In the genomic region with DNA sequence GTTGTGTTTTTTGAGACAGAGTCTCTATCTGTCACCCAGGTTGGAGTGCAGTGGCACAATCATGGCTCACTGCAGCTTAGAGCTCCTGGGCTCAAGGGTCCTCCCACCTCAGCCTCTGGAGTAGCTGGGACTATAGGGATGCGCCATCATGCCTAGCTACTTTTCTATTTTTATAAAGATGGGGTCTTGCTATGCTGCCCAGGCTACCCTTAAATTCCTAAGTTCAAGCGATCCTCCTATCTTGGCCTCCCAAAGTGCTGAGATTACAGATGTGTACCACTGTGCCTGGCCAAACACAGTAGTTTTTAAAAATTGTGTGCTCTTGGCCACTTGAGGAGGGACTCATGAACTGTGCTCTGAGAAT, we compare ENCODE assay signal across 9 cellular contexts. TPM values are rescaled to one million over a fixed set of nuclear protein-coding genes. Genes with fewer than 3 reads are reported as not detected.
DNase-seq lines count a peak whose midpoint lies in the region; ATAC-seq, FAIRE-seq and TF ChIP-seq lines count a peak whose summit lies in the region.
"Had no signal": no experiment of that assay in that cellular context is flagged by ENCODE, and none has a peak within 500 bp of the region (broad histone marks: within the 10 kb centered on the region; RNA-seq: fewer than 3 reads in every experiment).

No MANE protein-coding gene starts in this region.

- in situ Hi-C loops in GM12878 (cut with MboI), result no loop called here

- no peaks in the 10 kb centered on the region for H3K36me3 ChIP-seq in breast epithelium
- H3K36me3 ChIP-seq in GM12878 (ENCODE audit: control insufficient read depth in 2 of 2, insufficient read depth in 2 of 2, low read length in 1 of 2), result no peaks in the 10 kb centered on the region
- no peaks in the 10 kb centered on the region for H3K36me3 ChIP-seq in urinary bladder (ENCODE audit: insufficient read depth)
- no peaks in the 10 kb centered on the region for H3K36me3 ChIP-seq in ovary

- no peak for DNase-seq in breast epithelium (ENCODE audit: low spot score in 2 of 2)
- DNase-seq in MCF 10A (ENCODE audit: unreplicated experiment), result no peak
- DNase-seq in GM12878 (ENCODE audit: low read depth, low spot score), result no peak
- no peak for DNase-seq in mesothelial cell of epicardium (ENCODE audit: low spot score in 2 of 2, unreplicated experiment in 2 of 2)
- no peak for DNase-seq in RCC 7860 (ENCODE audit: low spot score)
- DNase-seq in ovary, result no peak

- no peak overlapping the region for H2AFZ ChIP-seq in GM12878 (ENCODE audit: control insufficient read depth, low read depth, low read length)

- H3K9me3 Mint-ChIP-seq in MCF 10A (ENCODE audit: unreplicated experiment) (no peaks in the 10 kb centered on the region), mesothelial cell of epicardium (no peaks in the 10 kb centered on the region)

- no TSS peak for BruUV-seq in MCF 10A (replicated peaks; lab: Mats Ljungman, UMichigan)
- no TSS peak for BruUV-seq in GM12878 (replicated peaks; lab: Mats Ljungman, UMichigan)

- H3K4me1 ChIP-seq in breast epithelium (peaks cover 3 to 11% of the 10 kb centered on the region in 2 donors), GM12878 (ENCODE audit: control insufficient read depth, insufficient read depth, low read length) (no peaks in the 10 kb centered on the region; the same call in 1 of the 2 replicates), urinary bladder (ENCODE audit: insufficient read depth) (no peaks in the 10 kb centered on the region), ovary (ENCODE audit: insufficient read depth) (peaks cover 9% of the 10 kb centered on the region)

- no peak for TF ChIP-seq CTCF in breast epithelium (IDR thresholded peaks at IDR 0.05)
- TF ChIP-seq CTCF in MCF 10A (IDR thresholded peaks at IDR 0.05; ENCODE audit: unreplicated experiment), result no peak
- TF ChIP-seq CTCF in GM12878 (IDR thresholded peaks at IDR 0.05 in 2 of 3, conservative IDR thresholded peaks at IDR 0.05 in 1 of 3; ENCODE audit: control insufficient read depth in 2 of 3, extremely low read depth in 1 of 3, insufficient read depth in 1 of 3, low read depth in 3 of 3, low read length in 3 of 3), result no peak
- no peak for TF ChIP-seq CTCF in mesothelial cell of epicardium (IDR thresholded peaks at IDR 0.05; ENCODE audit: unreplicated experiment)
- no peak for TF ChIP-seq CTCF in ovary (IDR thresholded peaks at IDR 0.05)

- H3K4me2 ChIP-seq in GM12878 (ENCODE audit: control insufficient read depth, insufficient read depth), result peak overlapping the region; percentile 93; the same call in 1 of the 2 replicates

- no peak for TF ChIP-seq EP300 in GM12878 (IDR thresholded peaks at IDR 0.05; ENCODE audit: borderline replicate concordance in 1 of 2, control insufficient read depth in 1 of 2, low read depth in 2 of 2, low read length in 2 of 2)
- TF ChIP-seq EP300 in ovary (IDR thresholded peaks at IDR 0.05), result no peak

- H3K9ac ChIP-seq in GM12878 (ENCODE audit: control insufficient read depth, insufficient read depth, low read length), result no peak overlapping the region

- H3K27ac Mint-ChIP-seq in MCF 10A (ENCODE audit: low read depth, unreplicated experiment) (no peak overlapping the region), mesothelial cell of epicardium (no peak overlapping the region)

- 46% methylated on average over 2 of the region's 2 CpGs for WGBS in GM12878 (ENCODE audit: insufficient coverage, insufficient replicate concordance, low lambda C conversion rate, missing lambda C conversion rate)
- 93% methylated on average over 2 of the region's 2 CpGs for WGBS in urinary bladder
- 94 to 96% (median 95%) methylated on average over 2 of the region's 2 CpGs for WGBS in ovary, 3 donors

- CTCF ChIA-PET in MCF 10A (lab: Yijun Ruan, JAX) (interaction anchor here (0.5 kb wide), 2 partner anchors 10 to 101 kb away, joined by 3 to 4 read pairs; no protein-coding TSS in a partner anchor), GM12878 (lab: Yijun Ruan, JAX) (no interaction called here)

- SMC1A ChIA-PET in GM12878 (lab: Charles Lee; ENCODE audit: uncharacterized antibody, unreplicated experiment), result interaction anchor here (0.7 kb wide), 1 partner anchor 25 kb away, joined by 3 read pairs; no protein-coding TSS in a partner anchor

- FAIRE-seq in GM12878 (lab: Jason Lieb, UNC), result no peak
- no peak for FAIRE-seq in RCC 7860 (lab: Jason Lieb, UNC)

- no peaks in the 10 kb centered on the region for H3K79me2 ChIP-seq in GM12878 (ENCODE audit: control insufficient read depth, insufficient read depth, low read length)

- H3K27me3 ChIP-seq in breast epithelium (peaks cover 0 to 70% of the 10 kb centered on the region in 2 donors), GM12878 (replicated peaks in 1 of 2; ENCODE audit: control insufficient read depth in 2 of 2, insufficient read depth in 2 of 2, low read length in 1 of 2) (peaks cover 19 to 24% of the 10 kb centered on the region in 2 experiments), ovary (peaks cover 2% of the 10 kb centered on the region)

- H3K9me3 ChIP-seq in breast epithelium (no peaks in the 10 kb centered on the region), GM12878 (replicated peaks; ENCODE audit: control insufficient read depth, insufficient read depth, low read length) (no peaks in the 10 kb centered on the region), ovary (no peaks in the 10 kb centered on the region)

- no peak overlapping the region for H3K27ac ChIP-seq in breast epithelium
- no peak overlapping the region for H3K27ac ChIP-seq in GM12878 (ENCODE audit: control insufficient read depth, insufficient read depth)
- H3K27ac ChIP-seq in urinary bladder (ENCODE audit: low read depth), result no peak overlapping the region
- H3K27ac ChIP-seq in ovary, result no peak overlapping the region

- H4K20me1 ChIP-seq in GM12878 (ENCODE audit: control insufficient read depth, insufficient read depth), result no peaks in the 10 kb centered on the region

- H3K4me3 ChIP-seq in breast epithelium (peak overlapping the region; percentile 42 to 67 (median 52)), GM12878 (peak overlapping the region; percentile 61; the same call in 1 of the 2 replicates), urinary bladder (ENCODE audit: low read depth, low read length) (peak overlapping the region; percentile 37), ovary (no peak overlapping the region)

- no peak for TF ChIP-seq RAD21 in GM12878 (IDR thresholded peaks at IDR 0.05; ENCODE audit: insufficient read depth, low read depth, low read length)

- no peak for ATAC-seq in GM12878
- ATAC-seq in HG02763 (IDR thresholded peaks at IDR 0.05; ENCODE audit: unreplicated experiment), result no peak

- peaks cover 43% of the 10 kb centered on the region for H3K27me3 Mint-ChIP-seq in MCF 10A (ENCODE audit: insufficient read depth, unreplicated experiment)
- peaks cover 95% of the 10 kb centered on the region for H3K27me3 Mint-ChIP-seq in mesothelial cell of epicardium (ENCODE audit: low read depth)

- intact Hi-C loops in breast epithelium (cut with DNase I; ENCODE audit: low total_unique reads), result no loop called here
- intact Hi-C loops in MCF 10A (cut with micrococcal nuclease), result no loop called here
- intact Hi-C loops in GM12878 (cut with micrococcal nuclease; ENCODE audit: unreplicated experiment), result no loop called here
- intact Hi-C loops in ovary (cut with DNase I), result no loop called here

- RAD21 ChIA-PET in GM12878 (lab: Charles Lee; ENCODE audit: unreplicated experiment), result no interaction called here

- no peak overlapping the region for H3K4me3 Mint-ChIP-seq in MCF 10A (ENCODE audit: unreplicated experiment)
- peak overlapping the region; percentile 54 for H3K4me3 Mint-ChIP-seq in mesothelial cell of epicardium

- H3K4me1 Mint-ChIP-seq in MCF 10A (ENCODE audit: insufficient read depth, unreplicated experiment), result peaks cover 8% of the 10 kb centered on the region
- peaks cover 6% of the 10 kb centered on the region for H3K4me1 Mint-ChIP-seq in mesothelial cell of epicardium

- H3K36me3 Mint-ChIP-seq in MCF 10A (ENCODE audit: insufficient read depth, unreplicated experiment) (no peaks in the 10 kb centered on the region), mesothelial cell of epicardium (no peaks in the 10 kb centered on the region)

- no peak for TF ChIP-seq POLR2A in breast epithelium (IDR thresholded peaks at IDR 0.05)
- TF ChIP-seq POLR2A in GM12878 (IDR thresholded peaks at IDR 0.05; ENCODE audit: low read depth, low read length), result no peak
- TF ChIP-seq POLR2A in ovary (IDR thresholded peaks at IDR 0.05), result no peak

- POLR2A ChIA-PET in MCF 10A (lab: Yijun Ruan, JAX) (no interaction called here), GM12878 (lab: Charles Lee) (no interaction called here)

RNA-seq across cellular contexts. Expression of gene TLX1, which starts 10.6 kb away (rescaled TPM):
- total RNA-seq in breast epithelium (not detected), MCF 10A (2022) (not detected in 2 replicates), GM12878 (2014; rRNA removed) (not detected in 2 replicates), GM12878 (2014; rRNA removed; fragmentation: Illumina TruSeq; extraction: Trizol) (not detected in 2 replicates), GM12878 (2021) (not detected in 2 replicates), mesothelial cell of epicardium (not detected in 3 replicates), urinary bladder (not detected), ovary (not detected)
- not detected in 2 replicates for total RNA-seq in GM12878 (2013; cell fraction: nucleolus; rRNA removed)
- not detected for polyA plus RNA-seq in GM12878 (2011; ENCODE audit: low read depth)
- polyA plus RNA-seq in GM12878 (2011; rRNA removed) (not detected in 2 replicates), GM12878 (2014; fragmentation: Illumina TruSeq; extraction: Trizol) (not detected in 2 replicates), GM12878 (2014; fragmentation: Nextera tagmentation; extraction: Ambion mirVana) (not detected), GM12878 (2014; rRNA removed) (not detected in 2 replicates), GM12878 (2016; fragmentation: Nextera tagmentation; extraction: Ambion mirVana) (not detected), urinary bladder (not detected), ovary (not detected)
- polyA plus RNA-seq in GM12878 (2011; cell fraction: cytosol; rRNA removed), result not detected in 2 replicates
- polyA plus RNA-seq in GM12878 (2011; cell fraction: nucleus; rRNA removed), result not detected in 2 replicates
- not detected in 2 replicates for polyA plus RNA-seq in GM12878 (2012)
- polyA minus RNA-seq in GM12878 (2011; rRNA and poly(A)+ RNA removed), result 0.10 TPM in 1 of 2 replicates, not detected in the other
- not detected in 2 replicates for polyA minus RNA-seq in GM12878 (2011; cell fraction: cytosol; rRNA and poly(A)+ RNA removed)
- polyA minus RNA-seq in GM12878 (2011; cell fraction: nucleus; rRNA and poly(A)+ RNA removed), result not detected in 2 replicates
- polyA plus RNA-seq: BJ had no signal

RNA-seq across cellular contexts. Expression of gene KAZALD1, which starts 58.7 kb away (rescaled TPM):
- 1 to 10 TPM; 2.8 to 4.9 (median 4.5) TPM for total RNA-seq in breast epithelium
- total RNA-seq in MCF 10A (2022), result 2.4 and 6.7 TPM in 2 replicates
- total RNA-seq in GM12878 (2013; cell fraction: nucleolus; rRNA removed), result 4.8 and 6.2 TPM in 2 replicates
- 2.3 and 2.8 TPM in 2 replicates for total RNA-seq in GM12878 (2014; rRNA removed)
- 2.1 and 3.3 TPM in 2 replicates for total RNA-seq in GM12878 (2014; rRNA removed; fragmentation: Illumina TruSeq; extraction: Trizol)
- total RNA-seq in GM12878 (2021), result 4.3 and 4.7 TPM in 2 replicates
- polyA plus RNA-seq in GM12878 (2011; ENCODE audit: low read depth), result 0.58 TPM
- 1.1 and 2.2 TPM in 2 replicates for polyA plus RNA-seq in GM12878 (2011; rRNA removed)
- 2.7 and 4.4 TPM in 2 replicates for polyA plus RNA-seq in GM12878 (2011; cell fraction: cytosol; rRNA removed)
- 7.6 and 12.3 TPM in 2 replicates for polyA plus RNA-seq in GM12878 (2011; cell fraction: nucleus; rRNA removed)
- 0.80 and 1.7 TPM in 2 replicates for polyA plus RNA-seq in GM12878 (2012)
- polyA plus RNA-seq in GM12878 (2014; fragmentation: Illumina TruSeq; extraction: Trizol), result 0.90 and 1.0 TPM in 2 replicates
- under 1 TPM; 0.10 to 0.26 TPM for polyA plus RNA-seq in GM12878 (2014; fragmentation: Nextera tagmentation; extraction: Ambion mirVana)
- polyA plus RNA-seq in GM12878 (2014; rRNA removed), result 3.1 and 3.5 TPM in 2 replicates
- polyA plus RNA-seq in GM12878 (2016; fragmentation: Nextera tagmentation; extraction: Ambion mirVana), result 1 to 10 TPM; 1.0 to 1.7 TPM
- 1.2 and 4.7 TPM in 2 replicates for polyA minus RNA-seq in GM12878 (2011; rRNA and poly(A)+ RNA removed)
- 1.6 and 4.1 TPM in 2 replicates for polyA minus RNA-seq in GM12878 (2011; cell fraction: cytosol; rRNA and poly(A)+ RNA removed)
- polyA minus RNA-seq in GM12878 (2011; cell fraction: nucleus; rRNA and poly(A)+ RNA removed), result 6.9 and 15.1 TPM in 2 replicates
- total RNA-seq in mesothelial cell of epicardium, result 15.9 to 17.5 TPM (median 16.8 TPM) in 3 replicates
- 27.0 TPM for total RNA-seq in urinary bladder
- polyA plus RNA-seq in urinary bladder, result 5.9 TPM
- total RNA-seq in ovary, result 1 to 10 TPM in 2 of 7 donors, under 1 TPM in 3, not detected in 2; 0.57 to 1.4 (median 0.94) TPM
- 1 to 10 TPM in 1 of 2 donors, under 1 TPM in 1; 0.46 to 1.9 TPM for polyA plus RNA-seq in ovary
